ENCODE assay signal across 8 cellular contexts in the genomic region with DNA sequence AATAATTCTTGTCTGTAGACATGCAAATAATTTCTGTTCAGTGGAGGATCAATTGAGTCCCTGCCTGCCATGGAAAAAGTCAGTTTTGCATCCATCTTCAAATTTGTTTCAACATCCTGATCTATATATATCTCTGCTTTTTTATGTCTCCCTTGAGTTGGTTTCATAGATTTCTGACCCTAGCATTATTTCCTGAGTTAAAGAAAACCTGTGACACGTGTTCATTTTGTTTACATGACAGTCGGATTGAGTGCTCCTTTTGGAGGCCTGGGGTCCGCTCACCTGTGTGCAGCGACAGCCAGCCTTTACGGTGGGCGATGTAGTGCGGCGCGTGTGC. TPM values are rescaled to one million over a fixed set of nuclear protein-coding genes. Genes with fewer than 3 reads are reported as not detected.
DNase-seq lines count a peak whose midpoint lies in the region; ATAC-seq and TF ChIP-seq lines count a peak whose summit lies in the region.

No MANE protein-coding gene starts in this region.

- H3K9me3 ChIP-seq in Peyer's patch = no peaks in the 10 kb centered on the region
- H3K9me3 ChIP-seq in fibroblast of lung (ENCODE audit: control insufficient read depth, insufficient read depth, low read depth, low read length) = no peaks in the 10 kb centered on the region
- H3K9me3 ChIP-seq in psoas muscle = no peaks in the 10 kb centered on the region

- H3K36me3 ChIP-seq in Peyer's patch (peaks cover 0 to 16% (median 0%) of the 10 kb centered on the region in 3 donors), fibroblast of lung (ENCODE audit: control insufficient read depth, insufficient read depth, low read length) (peaks cover 11% of the 10 kb centered on the region), psoas muscle (ENCODE audit: insufficient read depth in 1 of 2, low read depth in 1 of 2) (peaks cover 8 to 30% of the 10 kb centered on the region in 2 donors)

- intact Hi-C loops in psoas muscle (cut with DNase I) = no loop called here

- no peaks in the 10 kb centered on the region for H3K27me3 ChIP-seq in Peyer's patch
- no peaks in the 10 kb centered on the region for H3K27me3 ChIP-seq in fibroblast of lung (ENCODE audit: control insufficient read depth, insufficient read depth, low read length)
- H3K27me3 ChIP-seq in psoas muscle (ENCODE audit: insufficient read depth in 3 of 3, low read length in 2 of 3) = no peaks in the 10 kb centered on the region

- H3K4me3 ChIP-seq in Peyer's patch = peak overlapping the region; percentile 79 to 95 (median 88)
- H3K4me3 ChIP-seq in fibroblast of lung (replicated peaks in 1 of 4; ENCODE audit: control extremely low read depth in 1 of 4, insufficient read depth in 1 of 4, low read depth in 3 of 4, low read length in 4 of 4) = peak overlapping the region; percentile 68 to 81 (median 77)
- H3K4me3 ChIP-seq in psoas muscle = peak overlapping the region; percentile 84

- H2AFZ ChIP-seq in fibroblast of lung (ENCODE audit: low read length) = peak overlapping the region; percentile 45

- peak overlapping the region; percentile 77 to 87 (median 82) for H3K27ac ChIP-seq in Peyer's patch
- H3K27ac ChIP-seq in fibroblast of lung (ENCODE audit: insufficient read depth, low read length) = peak overlapping the region; percentile 42
- H3K27ac ChIP-seq in psoas muscle = peak overlapping the region; percentile 88

- 3 to 5% (median 4%) methylated on average over 9 of the region's 9 CpGs for WGBS in psoas muscle, 3 donors

- DNase-seq in SIG-M5 treated with dmso at 0.1 percent for 504 hours (lab: John Stamatoyannopoulos, UW; ENCODE audit: unreplicated experiment) = peak; percentile 20
- DNase-seq in SIG-M5 (lab: John Stamatoyannopoulos, UW) = no peak
- no peak for DNase-seq in Peyer's patch
- DNase-seq in fibroblast of lung (ENCODE audit: low read depth in 2 of 2) = no peak
- no peak for DNase-seq in psoas muscle
- no peak for DNase-seq in middle frontal gyrus (ENCODE audit: extremely low spot score, low spot score)
- no peak for DNase-seq in NCI-H2081 treated with DMSO at 0.1 percent for 48 hours (lab: John Stamatoyannopoulos, UW)

- peak in 3 of 4 donors; percentile 2 to 6 (median 2) for ATAC-seq in psoas muscle
- ATAC-seq in HG02759 (IDR thresholded peaks at IDR 0.05; ENCODE audit: unreplicated experiment) = no peak

- H3K9ac ChIP-seq in fibroblast of lung (ENCODE audit: insufficient read depth, low read length) = peak overlapping the region; percentile 78

- no peaks in the 10 kb centered on the region for H4K20me1 ChIP-seq in fibroblast of lung (ENCODE audit: control insufficient read depth, extremely low read depth, insufficient read depth, low read length)

- H3K4me1 ChIP-seq in Peyer's patch (peaks cover 0 to 33% (median 5%) of the 10 kb centered on the region in 4 donors), fibroblast of lung (ENCODE audit: control insufficient read depth, extremely low read depth, insufficient read depth, low read length) (peaks cover 22% of the 10 kb centered on the region), psoas muscle (peaks cover 38% of the 10 kb centered on the region)

- no peak for TF ChIP-seq POLR2A in Peyer's patch (IDR thresholded peaks at IDR 0.05)

- peaks cover 11% of the 10 kb centered on the region for H3K79me2 ChIP-seq in fibroblast of lung (ENCODE audit: control insufficient read depth, insufficient read depth, low read length)

- TF ChIP-seq CTCF in Peyer's patch (IDR thresholded peaks at IDR 0.05) (no peak), fibroblast of lung (conservative IDR thresholded peaks at IDR 0.05 in 1 of 2, IDR thresholded peaks at IDR 0.05 in 1 of 2; ENCODE audit: low read depth in 1 of 2, low read length in 2 of 2) (no peak), psoas muscle (IDR thresholded peaks at IDR 0.05) (no peak)

- H3K4me2 ChIP-seq in fibroblast of lung (ENCODE audit: extremely low read depth, insufficient read depth, low read length) = peak overlapping the region; percentile 77

RNA-seq across cellular contexts. Expression of a gene that starts 0.7 kb away (rescaled TPM):
- 100 to 1,000 TPM in 1 of 4 donors, 10 to 100 TPM in 3; 66.9 to 121 (median 74.2) TPM for total RNA-seq in Peyer's patch
- total RNA-seq in fibroblast of lung = 75.8 and 105 TPM in 2 replicates
- polyA plus RNA-seq in fibroblast of lung = 109 and 128 TPM in 2 replicates
- polyA plus RNA-seq in fibroblast of lung (2012) = 232 and 280 TPM in 2 replicates
- polyA minus RNA-seq in fibroblast of lung (ENCODE audit: low replicate concordance) = 104 and 125 TPM in 2 replicates
- 100 to 1,000 TPM; 173 to 200 (median 189) TPM for total RNA-seq in psoas muscle
- 100 to 1,000 TPM; 262 to 430 (median 322) TPM for polyA plus RNA-seq in psoas muscle

RNA-seq across cellular contexts. Expression of a gene that starts 37.7 kb away (rescaled TPM):
- total RNA-seq in Peyer's patch (10 to 100 TPM; 43.7 to 91.0 (median 80.3) TPM), fibroblast of lung (27.7 and 42.1 TPM in 2 replicates), psoas muscle (10 to 100 TPM; 41.3 to 54.4 (median 44.8) TPM)
- polyA plus RNA-seq in fibroblast of lung (18.3 and 23.2 TPM in 2 replicates), psoas muscle (10 to 100 TPM; 19.2 to 31.8 (median 22.4) TPM)
- polyA plus RNA-seq in fibroblast of lung (2012) = 19.1 and 19.9 TPM in 2 replicates
- 35.1 and 59.2 TPM in 2 replicates for polyA minus RNA-seq in fibroblast of lung (ENCODE audit: low replicate concordance)

RNA-seq across cellular contexts. Expression of a gene that starts 57.6 kb away (rescaled TPM):
- total RNA-seq in Peyer's patch (10 to 100 TPM; 13.0 to 15.3 (median 14.5) TPM), fibroblast of lung (6.4 and 10.2 TPM in 2 replicates), psoas muscle (10 to 100 TPM; 54.2 to 78.8 (median 69.1) TPM)
- polyA plus RNA-seq in fibroblast of lung (20.2 and 21.3 TPM in 2 replicates), psoas muscle (100 to 1,000 TPM in 1 of 3 donors, 10 to 100 TPM in 2; 50.2 to 118 (median 61.1) TPM)
- 13.6 and 13.9 TPM in 2 replicates for polyA plus RNA-seq in fibroblast of lung (2012)
- 24.1 and 51.5 TPM in 2 replicates for polyA minus RNA-seq in fibroblast of lung (ENCODE audit: low replicate concordance)
